In the genomic region with DNA sequence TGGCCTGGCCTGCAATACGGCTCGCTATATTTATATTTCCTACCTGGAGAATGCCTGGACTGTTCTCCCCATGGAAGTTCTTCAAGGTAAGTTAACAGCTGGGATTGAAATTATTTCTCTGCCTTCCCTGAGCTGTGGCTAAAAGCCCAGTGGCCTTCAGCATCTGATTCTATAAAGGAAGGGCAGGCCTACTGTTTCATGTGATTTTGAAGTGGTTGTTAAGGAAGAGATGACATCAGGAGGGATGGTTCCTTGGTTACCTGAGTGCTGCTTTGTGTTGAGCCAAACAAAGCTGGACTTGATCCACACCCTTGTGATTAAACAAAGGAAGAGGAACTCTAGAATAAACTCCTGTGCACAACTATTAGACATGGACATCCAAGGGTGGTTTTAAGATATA, we compare ENCODE assay signal across 8 cellular contexts.
DNase-seq lines count a peak whose midpoint lies in the region; ATAC-seq and TF ChIP-seq lines count a peak whose summit lies in the region.

No MANE protein-coding gene starts in this region.

- H3K4me3 ChIP-seq in BLaER1 (no peak overlapping the region), aorta (ENCODE audit: low read length in 2 of 2) (no peak overlapping the region)

- H3K27ac ChIP-seq in BLaER1 (no peak overlapping the region), VCaP (peak overlapping the region; percentile 99), aorta (ENCODE audit: low read depth in 1 of 2, low read length in 2 of 2) (no peak overlapping the region)

- DNase-seq in NCI-H1417 treated with DMSO at 0.1 percent for 48 hours (lab: John Stamatoyannopoulos, UW) = peak; percentile 58
- peak; percentile 54 for DNase-seq in iris pigment epithelial cell (ENCODE audit: low read depth)
- no peak for DNase-seq in aorta
- DNase-seq in GM19240 (ENCODE audit: insufficient read length, low spot score) = no peak
- DNase-seq in dedifferentiated amniotic fluid mesenchymal stem cell (ENCODE audit: extremely low spot score) = no peak

- H3K9ac ChIP-seq in BLaER1 = no peak overlapping the region

- 87 to 98% methylated on average over 2 of the region's 2 CpGs for WGBS in aorta, 2 donors

- H3K36me3 ChIP-seq in BLaER1 = peaks cover 9% of the 10 kb centered on the region
- H3K36me3 ChIP-seq in aorta (ENCODE audit: control insufficient read depth in 1 of 2, insufficient read depth in 2 of 2, low read length in 1 of 2) = peaks cover 0 to 3% of the 10 kb centered on the region in 2 donors

- H3K4me1 ChIP-seq in BLaER1 = peaks cover 31% of the 10 kb centered on the region
- H3K4me1 ChIP-seq in aorta (ENCODE audit: control insufficient read depth in 1 of 2, insufficient read depth in 2 of 2, low read length in 2 of 2) = peaks cover 2 to 3% of the 10 kb centered on the region in 2 donors

- intact Hi-C loops in aorta (cut with DNase I) = no loop called here

- H3K4me2 ChIP-seq in BLaER1 = peak overlapping the region; percentile 59

- ATAC-seq in aorta (ENCODE audit: low FRiP score) (peak; percentile 76), HG03108 (IDR thresholded peaks at IDR 0.05; ENCODE audit: unreplicated experiment) (no peak)

- H3K9me3 ChIP-seq in BLaER1 = peaks cover 9% of the 10 kb centered on the region
- H3K9me3 ChIP-seq in aorta (ENCODE audit: control insufficient read depth, low read length) = no peaks in the 10 kb centered on the region

- TF ChIP-seq CTCF in VCaP (conservative IDR thresholded peaks at IDR 0.05) = no peak

- no peaks in the 10 kb centered on the region for H3K27me3 ChIP-seq in BLaER1
- no peaks in the 10 kb centered on the region for H3K27me3 ChIP-seq in aorta (ENCODE audit: control insufficient read depth in 1 of 2, insufficient read depth in 2 of 2, low read length in 1 of 2)

- no peaks in the 10 kb centered on the region for H4K20me1 ChIP-seq in BLaER1

Comparison
In these comparisons a context has a peak if more than half of its experiments do, and no peak if none do; other contexts are left out.
1. DNase-seq: peak in NCI-H1417 treated with DMSO at 0.1 percent for 48 hours (single experiment) and iris pigment epithelial cell (single experiment); none in aorta (0 of 2), GM19240 (single experiment) and dedifferentiated amniotic fluid mesenchymal stem cell (single experiment).